ENCODE assay signal across 2 cellular contexts in the genomic region with DNA sequence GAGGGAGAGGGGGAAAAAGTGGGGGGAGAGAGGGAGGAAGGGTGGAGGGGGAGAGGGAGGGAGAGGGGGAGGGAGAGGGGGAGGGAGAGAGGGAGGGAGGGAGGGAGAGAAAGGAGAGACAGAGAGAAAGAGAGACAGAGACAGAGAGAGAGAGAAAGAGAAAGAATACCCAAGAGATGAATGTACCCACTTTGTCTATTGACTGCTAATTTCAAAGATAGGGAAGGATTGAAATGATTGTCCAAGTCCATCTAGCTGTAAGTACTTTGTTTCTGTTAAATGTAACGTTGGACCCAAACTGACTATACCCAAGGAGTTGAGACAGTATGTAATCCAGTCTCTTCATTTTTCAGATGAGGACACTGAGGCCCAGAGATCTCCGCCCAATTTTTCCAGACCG.
TF ChIP-seq lines count a peak whose summit lies in the region.

No MANE protein-coding gene starts in this region.

TF ChIP-seq in HepG2, 621 proteins besides CTCF, POLR2A, EP300 and RAD21 (continued from another document):
- TF ChIP-seq, protein P1, sequence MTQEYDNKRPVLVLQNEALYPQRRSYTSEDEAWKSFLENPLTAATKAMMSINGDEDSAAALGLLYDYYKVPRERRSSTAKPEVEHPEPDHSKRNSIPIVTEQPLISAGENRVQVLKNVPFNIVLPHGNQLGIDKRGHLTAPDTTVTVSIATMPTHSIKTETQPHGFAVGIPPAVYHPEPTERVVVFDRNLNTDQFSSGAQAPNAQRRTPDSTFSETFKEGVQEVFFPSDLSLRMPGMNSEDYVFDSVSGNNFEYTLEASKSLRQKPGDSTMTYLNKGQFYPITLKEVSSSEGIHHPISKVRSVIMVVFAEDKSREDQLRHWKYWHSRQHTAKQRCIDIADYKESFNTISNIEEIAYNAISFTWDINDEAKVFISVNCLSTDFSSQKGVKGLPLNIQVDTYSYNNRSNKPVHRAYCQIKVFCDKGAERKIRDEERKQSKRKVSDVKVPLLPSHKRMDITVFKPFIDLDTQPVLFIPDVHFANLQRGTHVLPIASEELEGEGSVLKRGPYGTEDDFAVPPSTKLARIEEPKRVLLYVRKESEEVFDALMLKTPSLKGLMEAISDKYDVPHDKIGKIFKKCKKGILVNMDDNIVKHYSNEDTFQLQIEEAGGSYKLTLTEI (CRISPR knock-in tag; conservative IDR thresholded peaks at IDR 0.05), result no peak
- TF ChIP-seq JDP2 (CRISPR knock-in tag; IDR thresholded peaks at IDR 0.05; ENCODE audit: borderline replicate concordance) (no peak), ZEB1 (IDR thresholded peaks at IDR 0.05; ENCODE audit: insufficient replicate concordance, low read depth) (no peak), SP140L (CRISPR knock-in tag; IDR thresholded peaks at IDR 0.05; ENCODE audit: borderline replicate concordance) (no peak)

TF ChIP-seq in GM23338, 12 proteins besides CTCF, POLR2A, EP300 and RAD21 (continued from another document):
- TF ChIP-seq, protein P2, sequence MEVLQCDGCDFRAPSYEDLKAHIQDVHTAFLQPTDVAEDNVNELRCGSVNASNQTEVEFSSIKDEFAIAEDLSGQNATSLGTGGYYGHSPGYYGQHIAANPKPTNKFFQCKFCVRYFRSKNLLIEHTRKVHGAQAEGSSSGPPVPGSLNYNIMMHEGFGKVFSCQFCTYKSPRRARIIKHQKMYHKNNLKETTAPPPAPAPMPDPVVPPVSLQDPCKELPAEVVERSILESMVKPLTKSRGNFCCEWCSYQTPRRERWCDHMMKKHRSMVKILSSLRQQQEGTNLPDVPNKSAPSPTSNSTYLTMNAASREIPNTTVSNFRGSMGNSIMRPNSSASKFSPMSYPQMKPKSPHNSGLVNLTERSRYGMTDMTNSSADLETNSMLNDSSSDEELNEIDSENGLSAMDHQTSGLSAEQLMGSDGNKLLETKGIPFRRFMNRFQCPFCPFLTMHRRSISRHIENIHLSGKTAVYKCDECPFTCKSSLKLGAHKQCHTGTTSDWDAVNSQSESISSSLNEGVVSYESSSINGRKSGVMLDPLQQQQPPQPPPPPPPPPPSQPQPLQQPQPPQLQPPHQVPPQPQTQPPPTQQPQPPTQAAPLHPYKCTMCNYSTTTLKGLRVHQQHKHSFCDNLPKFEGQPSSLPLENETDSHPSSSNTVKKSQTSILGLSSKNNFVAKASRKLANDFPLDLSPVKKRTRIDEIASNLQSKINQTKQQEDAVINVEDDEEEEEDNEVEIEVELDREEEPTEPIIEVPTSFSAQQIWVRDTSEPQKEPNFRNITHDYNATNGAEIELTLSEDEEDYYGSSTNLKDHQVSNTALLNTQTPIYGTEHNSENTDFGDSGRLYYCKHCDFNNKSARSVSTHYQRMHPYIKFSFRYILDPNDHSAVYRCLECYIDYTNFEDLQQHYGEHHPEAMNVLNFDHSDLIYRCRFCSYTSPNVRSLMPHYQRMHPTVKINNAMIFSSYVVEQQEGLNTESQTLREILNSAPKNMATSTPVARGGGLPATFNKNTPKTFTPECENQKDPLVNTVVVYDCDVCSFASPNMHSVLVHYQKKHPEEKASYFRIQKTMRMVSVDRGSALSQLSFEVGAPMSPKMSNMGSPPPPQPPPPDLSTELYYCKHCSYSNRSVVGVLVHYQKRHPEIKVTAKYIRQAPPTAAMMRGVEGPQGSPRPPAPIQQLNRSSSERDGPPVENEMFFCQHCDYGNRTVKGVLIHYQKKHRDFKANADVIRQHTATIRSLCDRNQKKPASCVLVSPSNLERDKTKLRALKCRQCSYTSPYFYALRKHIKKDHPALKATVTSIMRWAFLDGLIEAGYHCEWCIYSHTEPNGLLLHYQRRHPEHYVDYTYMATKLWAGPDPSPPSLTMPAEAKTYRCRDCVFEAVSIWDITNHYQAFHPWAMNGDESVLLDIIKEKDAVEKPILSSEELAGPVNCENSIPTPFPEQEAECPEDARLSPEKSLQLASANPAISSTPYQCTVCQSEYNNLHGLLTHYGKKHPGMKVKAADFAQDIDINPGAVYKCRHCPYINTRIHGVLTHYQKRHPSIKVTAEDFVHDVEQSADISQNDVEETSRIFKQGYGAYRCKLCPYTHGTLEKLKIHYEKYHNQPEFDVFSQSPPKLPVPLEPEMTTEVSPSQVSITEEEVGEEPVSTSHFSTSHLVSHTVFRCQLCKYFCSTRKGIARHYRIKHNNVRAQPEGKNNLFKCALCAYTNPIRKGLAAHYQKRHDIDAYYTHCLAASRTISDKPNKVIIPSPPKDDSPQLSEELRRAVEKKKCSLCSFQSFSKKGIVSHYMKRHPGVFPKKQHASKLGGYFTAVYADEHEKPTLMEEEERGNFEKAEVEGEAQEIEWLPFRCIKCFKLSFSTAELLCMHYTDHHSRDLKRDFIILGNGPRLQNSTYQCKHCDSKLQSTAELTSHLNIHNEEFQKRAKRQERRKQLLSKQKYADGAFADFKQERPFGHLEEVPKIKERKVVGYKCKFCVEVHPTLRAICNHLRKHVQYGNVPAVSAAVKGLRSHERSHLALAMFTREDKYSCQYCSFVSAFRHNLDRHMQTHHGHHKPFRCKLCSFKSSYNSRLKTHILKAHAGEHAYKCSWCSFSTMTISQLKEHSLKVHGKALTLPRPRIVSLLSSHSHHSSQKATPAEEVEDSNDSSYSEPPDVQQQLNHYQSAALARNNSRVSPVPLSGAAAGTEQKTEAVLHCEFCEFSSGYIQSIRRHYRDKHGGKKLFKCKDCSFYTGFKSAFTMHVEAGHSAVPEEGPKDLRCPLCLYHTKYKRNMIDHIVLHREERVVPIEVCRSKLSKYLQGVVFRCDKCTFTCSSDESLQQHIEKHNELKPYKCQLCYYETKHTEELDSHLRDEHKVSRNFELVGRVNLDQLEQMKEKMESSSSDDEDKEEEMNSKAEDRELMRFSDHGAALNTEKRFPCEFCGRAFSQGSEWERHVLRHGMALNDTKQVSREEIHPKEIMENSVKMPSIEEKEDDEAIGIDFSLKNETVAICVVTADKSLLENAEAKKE (CRISPR knock-in tag; IDR thresholded peaks at IDR 0.05), result no peak
- no peak for TF ChIP-seq STAT1 (IDR thresholded peaks at IDR 0.05; ENCODE audit: unreplicated experiment)
- no peak for TF ChIP-seq JUNB (IDR thresholded peaks at IDR 0.05; ENCODE audit: unreplicated experiment)
- TF ChIP-seq ZNF331 (CRISPR knock-in tag; IDR thresholded peaks at IDR 0.05; ENCODE audit: low read depth), result no peak
- TF ChIP-seq, protein P3, sequence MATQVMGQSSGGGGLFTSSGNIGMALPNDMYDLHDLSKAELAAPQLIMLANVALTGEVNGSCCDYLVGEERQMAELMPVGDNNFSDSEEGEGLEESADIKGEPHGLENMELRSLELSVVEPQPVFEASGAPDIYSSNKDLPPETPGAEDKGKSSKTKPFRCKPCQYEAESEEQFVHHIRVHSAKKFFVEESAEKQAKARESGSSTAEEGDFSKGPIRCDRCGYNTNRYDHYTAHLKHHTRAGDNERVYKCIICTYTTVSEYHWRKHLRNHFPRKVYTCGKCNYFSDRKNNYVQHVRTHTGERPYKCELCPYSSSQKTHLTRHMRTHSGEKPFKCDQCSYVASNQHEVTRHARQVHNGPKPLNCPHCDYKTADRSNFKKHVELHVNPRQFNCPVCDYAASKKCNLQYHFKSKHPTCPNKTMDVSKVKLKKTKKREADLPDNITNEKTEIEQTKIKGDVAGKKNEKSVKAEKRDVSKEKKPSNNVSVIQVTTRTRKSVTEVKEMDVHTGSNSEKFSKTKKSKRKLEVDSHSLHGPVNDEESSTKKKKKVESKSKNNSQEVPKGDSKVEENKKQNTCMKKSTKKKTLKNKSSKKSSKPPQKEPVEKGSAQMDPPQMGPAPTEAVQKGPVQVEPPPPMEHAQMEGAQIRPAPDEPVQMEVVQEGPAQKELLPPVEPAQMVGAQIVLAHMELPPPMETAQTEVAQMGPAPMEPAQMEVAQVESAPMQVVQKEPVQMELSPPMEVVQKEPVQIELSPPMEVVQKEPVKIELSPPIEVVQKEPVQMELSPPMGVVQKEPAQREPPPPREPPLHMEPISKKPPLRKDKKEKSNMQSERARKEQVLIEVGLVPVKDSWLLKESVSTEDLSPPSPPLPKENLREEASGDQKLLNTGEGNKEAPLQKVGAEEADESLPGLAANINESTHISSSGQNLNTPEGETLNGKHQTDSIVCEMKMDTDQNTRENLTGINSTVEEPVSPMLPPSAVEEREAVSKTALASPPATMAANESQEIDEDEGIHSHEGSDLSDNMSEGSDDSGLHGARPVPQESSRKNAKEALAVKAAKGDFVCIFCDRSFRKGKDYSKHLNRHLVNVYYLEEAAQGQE (IDR thresholded peaks at IDR 0.05; ENCODE audit: unreplicated experiment), result no peak
